ENCODE assay signal across 1 cellular context in genomic region chr2:121348128-121348740, GRCh38.
TF ChIP-seq lines count a peak whose summit lies in the region.

No MANE protein-coding gene starts in this region.

TF ChIP-seq in WTC11, 78 proteins besides CTCF, POLR2A, EP300 and RAD21 (continued from another document):
- TF ChIP-seq E2F1 (CRISPR knock-in tag; IDR thresholded peaks at IDR 0.05) (no peak), OVOL2 (CRISPR knock-in tag; IDR thresholded peaks at IDR 0.05; ENCODE audit: borderline replicate concordance) (no peak), ETV6 (CRISPR knock-in tag; IDR thresholded peaks at IDR 0.05) (no peak), TEAD4 (CRISPR knock-in tag; IDR thresholded peaks at IDR 0.05) (no peak), ZNF512 (CRISPR knock-in tag; IDR thresholded peaks at IDR 0.05; ENCODE audit: borderline replicate concordance) (no peak), FOXP4 (CRISPR knock-in tag; IDR thresholded peaks at IDR 0.05) (no peak), FOXK1 (CRISPR knock-in tag; IDR thresholded peaks at IDR 0.05) (no peak), CBFB (CRISPR knock-in tag; IDR thresholded peaks at IDR 0.05; ENCODE audit: low read depth) (no peak), ZNF281 (CRISPR knock-in tag; IDR thresholded peaks at IDR 0.05) (no peak)
